25 cellular contexts compared by ENCODE assay signal in the genomic region with DNA sequence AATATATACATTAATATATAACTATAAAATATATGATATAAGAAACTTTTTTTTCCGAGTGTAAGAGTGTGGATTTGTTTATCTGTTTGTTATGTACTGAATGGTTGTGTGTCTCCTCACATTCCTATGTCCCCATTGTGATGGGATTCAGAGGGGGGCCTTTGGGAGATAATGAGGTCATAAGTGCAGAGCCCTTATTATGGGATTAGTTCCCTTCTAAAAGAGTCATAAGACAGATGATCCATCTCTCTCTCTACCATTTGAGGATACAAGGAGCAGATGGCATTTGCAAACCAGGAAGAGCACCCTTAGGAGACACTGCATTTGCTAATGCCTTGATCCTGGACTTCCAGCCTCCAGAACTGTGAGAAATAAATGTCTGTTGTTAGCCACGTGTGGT. TPM values are rescaled to one million over a fixed set of nuclear protein-coding genes. Genes with fewer than 3 reads are reported as not detected.
DNase-seq lines count a peak whose midpoint lies in the region; ATAC-seq, FAIRE-seq and TF ChIP-seq lines count a peak whose summit lies in the region.
"Had no signal": no experiment of that assay in that cellular context is flagged by ENCODE, and none has a peak within 500 bp of the region (broad histone marks: within the 10 kb centered on the region; RNA-seq: fewer than 3 reads in every experiment).

No MANE protein-coding gene starts in this region.

- H3K27me3 ChIP-seq in HepG2 (ENCODE audit: control insufficient read depth in 1 of 2, insufficient read depth in 2 of 2, low read length in 2 of 2) (no peaks in the 10 kb centered on the region; a peak in 2 of 5 replicates), right lobe of liver (no peaks in the 10 kb centered on the region), endodermal cell (ENCODE audit: control insufficient read depth, insufficient read depth, low read length, poor library complexity, severe bottlenecking) (no peaks in the 10 kb centered on the region)
- H3K27me3 ChIP-seq: BE2C; BLaER1 treated with 17β-estradiol and CSF1 and Interleukin-3, amounts not matched to agents 10 nM and 100 nM had no signal

- no peak overlapping the region for H3K27ac ChIP-seq in HepG2 (ENCODE audit: extremely low read length, insufficient read depth, low read length)
- no peak overlapping the region for H3K27ac ChIP-seq in right lobe of liver
- no peak overlapping the region for H3K27ac ChIP-seq in endodermal cell (ENCODE audit: low read depth, low read length)
- H3K27ac ChIP-seq: A549; BLaER1 treated with 17β-estradiol and CSF1 and Interleukin-3, amounts not matched to agents 10 nM and 100 nM had no signal

- peak overlapping the region; percentile 36; the same call in 1 of the 2 replicates for H3K4me2 ChIP-seq in HepG2 (ENCODE audit: low read depth, low read length)
- H3K4me2 ChIP-seq: A549; BLaER1 treated with 17β-estradiol and CSF1 and Interleukin-3, amounts not matched to agents 10 nM and 100 nM had no signal

- no peak overlapping the region for H3K9ac ChIP-seq in HepG2 (ENCODE audit: insufficient read depth, low read depth, low read length)
- no peak overlapping the region for H3K9ac ChIP-seq in endodermal cell (ENCODE audit: extremely low read depth, low read length, poor library complexity, severe bottlenecking)
- H3K9ac ChIP-seq: BLaER1 treated with 17β-estradiol and CSF1 and Interleukin-3, amounts not matched to agents 10 nM and 100 nM had no signal

- CTCF ChIA-PET in HepG2 (lab: Yijun Ruan, JAX; ENCODE audit: low intra/inter-chr PET ratio, low total read pairs): no interaction called here

- H3K4me3 ChIP-seq in HepG2 (replicated peaks in 1 of 3; ENCODE audit: insufficient read depth in 1 of 3, low read depth in 2 of 3, low read length in 3 of 3) (no peak overlapping the region), right lobe of liver (no peak overlapping the region), endodermal cell (ENCODE audit: low read length) (peak overlapping the region; percentile 24)
- H3K4me3 ChIP-seq: A549; BLaER1 treated with 17β-estradiol and CSF1 and Interleukin-3, amounts not matched to agents 10 nM and 100 nM; HAP-1 had no signal

- H2AFZ ChIP-seq in HepG2 (ENCODE audit: low read length): no peak overlapping the region

- intact Hi-C loops in HepG2 (cut with micrococcal nuclease; ENCODE audit: unreplicated experiment) (no loop called here), right lobe of liver (cut with DNase I) (no loop called here)

- H3K36me3 Mint-ChIP-seq in endodermal cell (ENCODE audit: low read depth): no peaks in the 10 kb centered on the region
- H3K36me3 Mint-ChIP-seq: CD14-positive monocyte; CD8-positive, alpha-beta memory T cell had no signal

- POLR2A ChIA-PET in HepG2 (lab: Yijun Ruan, JAX): interaction anchor here (1.1 kb wide), 1 partner anchor 33 kb away, joined by 5 read pairs; a partner anchor contains a TSS

- DNase-seq in HepG2 (ENCODE audit: low spot score): no peak
- no peak for DNase-seq in right lobe of liver
- DNase-seq in NCI-H524 treated with DMSO at 0.1 percent for 48 hours (lab: John Stamatoyannopoulos, UW): peak; percentile 82
- peak; percentile 97 for DNase-seq in NCI-H82 treated with DMSO at 0.1 percent for 48 hours (lab: John Stamatoyannopoulos, UW; ENCODE audit: unreplicated experiment)
- DNase-seq in endodermal cell: no peak
- DNase-seq in iPS-NIHi11 (ENCODE audit: low spot score): no peak
- no peak for DNase-seq in cerebellar cortex (ENCODE audit: low spot score)
- no peak for DNase-seq in activated gamma-delta T cell treated with Interleukin-2 at 50 U/mL for 16 hours
- DNase-seq: 8988T; ACHN; AML-193; BE2C; CD4-positive, alpha-beta T cell; CD8-positive, alpha-beta memory T cell; DMS53; DND-41; GOT3; HFFc6 had no signal

- no TSS peak for BruUV-seq in HepG2 (replicated peaks; lab: Mats Ljungman, UMichigan)

- TF ChIP-seq CTCF in HepG2 (CRISPR knock-in tag; IDR thresholded peaks at IDR 0.05): no peak
- TF ChIP-seq CTCF in right lobe of liver (IDR thresholded peaks at IDR 0.05): no peak
- no peak for TF ChIP-seq CTCF in endodermal cell (conservative IDR thresholded peaks at IDR 0.05)

- H3K4me1 Mint-ChIP-seq in endodermal cell: peaks cover 3% of the 10 kb centered on the region
- H3K4me1 Mint-ChIP-seq: CD14-positive monocyte; CD8-positive, alpha-beta memory T cell had no signal

- peaks cover 2% of the 10 kb centered on the region for H3K9me3 Mint-ChIP-seq in endodermal cell
- H3K9me3 Mint-ChIP-seq: CD4-positive, alpha-beta T cell; CD8-positive, alpha-beta memory T cell; HFFc6 had no signal

- H4K20me1 ChIP-seq in HepG2 (ENCODE audit: insufficient read depth, low read length): no peaks in the 10 kb centered on the region
- H4K20me1 ChIP-seq: BLaER1 treated with 17β-estradiol and CSF1 and Interleukin-3, amounts not matched to agents 10 nM and 100 nM had no signal

- H3K4me3 Mint-ChIP-seq in endodermal cell: no peak overlapping the region
- H3K4me3 Mint-ChIP-seq: CD14-positive monocyte; CD4-positive, alpha-beta T cell; CD8-positive, alpha-beta memory T cell; HFFc6 had no signal

- H3K9me3 ChIP-seq in HepG2 (ENCODE audit: low read length) (no peaks in the 10 kb centered on the region), right lobe of liver (no peaks in the 10 kb centered on the region), endodermal cell (ENCODE audit: control insufficient read depth, low read length) (no peaks in the 10 kb centered on the region)
- H3K9me3 ChIP-seq: BE2C, HAP-1 had no signal

- TF ChIP-seq POLR2A in HepG2 (IDR thresholded peaks at IDR 0.05; ENCODE audit: insufficient read depth in 1 of 2, low read depth in 2 of 2, low read length in 2 of 2) (no peak), right lobe of liver (IDR thresholded peaks at IDR 0.05) (no peak)

- no peak for TF ChIP-seq RAD21 in HepG2 (CRISPR knock-in tag; IDR thresholded peaks at IDR 0.05)

- no peaks in the 10 kb centered on the region for H3K79me2 ChIP-seq in HepG2 (ENCODE audit: insufficient read depth, low read length)

- in situ Hi-C loops in HepG2 (cut with HindIII; ENCODE audit: extremely low pct_ligation_motif_present, low pct_unique_long_range_greater_than_20kb): loop anchor here (25.0 kb wide), 2 partner anchors 579 to 679 kb away; no protein-coding TSS in a partner anchor

- no peak for ATAC-seq in HepG2
- no peak for ATAC-seq in right lobe of liver
- ATAC-seq: A549 had no signal

- H3K36me3 ChIP-seq in HepG2 (replicated peaks in 1 of 2; ENCODE audit: control insufficient read depth in 1 of 2, insufficient read depth in 2 of 2, low read length in 2 of 2): no peaks in the 10 kb centered on the region
- H3K36me3 ChIP-seq in right lobe of liver: no peaks in the 10 kb centered on the region
- H3K36me3 ChIP-seq in endodermal cell (ENCODE audit: control insufficient read depth, insufficient read depth, low read length): no peaks in the 10 kb centered on the region
- H3K36me3 ChIP-seq: BE2C; BLaER1 treated with 17β-estradiol and CSF1 and Interleukin-3, amounts not matched to agents 10 nM and 100 nM; HAP-1 had no signal

- WGBS in HepG2 (ENCODE audit: low lambda C conversion rate): 37% methylated on average over 2 of the region's 2 CpGs
- 0% methylated on average over 1 of the region's 2 CpGs for WGBS in right lobe of liver (ENCODE audit: insufficient coverage, low coverage, low lambda C conversion rate, missing lambda C conversion rate)
- 77 to 80% methylated on average over 1 to 2 of the region's 2 CpGs for WGBS in endodermal cell (ENCODE audit: insufficient coverage in 1 of 2, insufficient read length in 1 of 2), 2 experiments

- peak overlapping the region; percentile 6 for H3K27ac Mint-ChIP-seq in endodermal cell
- H3K27ac Mint-ChIP-seq: CD4-positive, alpha-beta T cell; CD8-positive, alpha-beta memory T cell; HFFc6 had no signal

- peaks cover 1% of the 10 kb centered on the region for H3K27me3 Mint-ChIP-seq in endodermal cell (ENCODE audit: insufficient read depth)

- FAIRE-seq in HepG2 (lab: Jason Lieb, UNC): no peak
- FAIRE-seq: A549, G401.6, GM12892, H54 had no signal

- H3K4me1 ChIP-seq in HepG2 (ENCODE audit: insufficient read depth, low read length) (peaks cover 28% of the 10 kb centered on the region), right lobe of liver (no peaks in the 10 kb centered on the region), endodermal cell (ENCODE audit: control insufficient read depth, insufficient read depth, low read length) (peaks cover 6% of the 10 kb centered on the region)
- H3K4me1 ChIP-seq: A549; BE2C; BLaER1 treated with 17β-estradiol and CSF1 and Interleukin-3, amounts not matched to agents 10 nM and 100 nM had no signal

- no peak for TF ChIP-seq EP300 in HepG2 (IDR thresholded peaks at IDR 0.05; ENCODE audit: low read depth in 2 of 2, low read length in 2 of 2)
- no peak for TF ChIP-seq EP300 in HepG2 (CRISPR knock-in tag; IDR thresholded peaks at IDR 0.05; ENCODE audit: borderline replicate concordance)

RNA-seq across cellular contexts. Expression of a gene that starts 30.3 kb away (rescaled TPM):
- total RNA-seq in HepG2 (2016; rRNA removed; fragmentation: Illumina TruSeq; extraction: Trizol) (11.1 and 14.5 TPM in 2 replicates), right lobe of liver (10 to 100 TPM in 2 of 6 experiments, 1 to 10 TPM in 4; 5.0 to 11.5 (median 9.1) TPM), endodermal cell (10 to 100 TPM; 47.7 to 58.9 TPM)
- 4.8 and 5.0 TPM in 2 replicates for total RNA-seq in HepG2 (2016; cell fraction: cytosol; rRNA removed; fragmentation: Illumina TruSeq; extraction: Trizol; ENCODE audit: low read depth)
- total RNA-seq in HepG2 (2016; cell fraction: insoluble cytoplasmic fraction; rRNA removed; fragmentation: Illumina TruSeq; extraction: Trizol): 9.6 and 12.8 TPM in 2 replicates
- 9.9 and 10.8 TPM in 2 replicates for total RNA-seq in HepG2 (2016; cell fraction: membrane; rRNA removed; fragmentation: Illumina TruSeq; extraction: Trizol)
- 9.9 and 12.6 TPM in 2 replicates for total RNA-seq in HepG2 (2016; cell fraction: nucleus; rRNA removed; fragmentation: Illumina TruSeq; extraction: Trizol)
- polyA plus RNA-seq in HepG2 (2011; rRNA removed): 16.3 and 18.6 TPM in 2 replicates
- 5.3 and 5.8 TPM in 2 replicates for polyA plus RNA-seq in HepG2 (2011; cell fraction: cytosol; rRNA removed)
- polyA plus RNA-seq in HepG2 (2011; cell fraction: nucleus; rRNA removed): 20.4 and 27.2 TPM in 2 replicates
- 14.8 and 16.7 TPM in 2 replicates for polyA plus RNA-seq in HepG2 (2012)
- polyA plus RNA-seq in HepG2 (2016; cell fraction: cytosol; fragmentation: Illumina TruSeq; extraction: Trizol; ENCODE audit: low read depth): 2.2 and 2.7 TPM in 2 replicates
- polyA plus RNA-seq in HepG2 (2016; cell fraction: insoluble cytoplasmic fraction; fragmentation: Illumina TruSeq; extraction: Trizol; ENCODE audit: low read depth): 22.5 and 29.3 TPM in 2 replicates
- 7.3 and 8.9 TPM in 2 replicates for polyA plus RNA-seq in HepG2 (2016; cell fraction: membrane; fragmentation: Illumina TruSeq; extraction: Trizol; ENCODE audit: low read depth)
- polyA plus RNA-seq in HepG2 (2016; cell fraction: nucleus; fragmentation: Illumina TruSeq; extraction: Trizol; ENCODE audit: insufficient read depth, low read depth): 20.0 and 21.0 TPM in 2 replicates
- polyA minus RNA-seq in HepG2 (2011; rRNA and poly(A)+ RNA removed; ENCODE audit: low replicate concordance): 28.1 and 54.4 TPM in 2 replicates
- polyA minus RNA-seq in HepG2 (2011; cell fraction: cytosol; rRNA and poly(A)+ RNA removed): 11.8 and 13.8 TPM in 2 replicates
- polyA minus RNA-seq in HepG2 (2011; cell fraction: nucleus; rRNA and poly(A)+ RNA removed): 16.5 and 19.1 TPM in 2 replicates
- 40.1 TPM for polyA plus RNA-seq in endodermal cell (2013, experiment 1 of 2)
- polyA plus RNA-seq in endodermal cell (2013, experiment 2 of 2): 37.6 TPM

RNA-seq across cellular contexts. Expression of a gene that starts 32.9 kb away (rescaled TPM):
- total RNA-seq in HepG2 (2016; rRNA removed; fragmentation: Illumina TruSeq; extraction: Trizol): 56.4 and 83.2 TPM in 2 replicates
- 10.2 and 10.6 TPM in 2 replicates for total RNA-seq in HepG2 (2016; cell fraction: cytosol; rRNA removed; fragmentation: Illumina TruSeq; extraction: Trizol; ENCODE audit: low read depth)
- total RNA-seq in HepG2 (2016; cell fraction: insoluble cytoplasmic fraction; rRNA removed; fragmentation: Illumina TruSeq; extraction: Trizol): 53.9 and 81.0 TPM in 2 replicates
- 15.1 and 16.2 TPM in 2 replicates for total RNA-seq in HepG2 (2016; cell fraction: membrane; rRNA removed; fragmentation: Illumina TruSeq; extraction: Trizol)
- total RNA-seq in HepG2 (2016; cell fraction: nucleus; rRNA removed; fragmentation: Illumina TruSeq; extraction: Trizol): 99.0 and 108 TPM in 2 replicates
- 26.7 and 35.8 TPM in 2 replicates for polyA plus RNA-seq in HepG2 (2011; rRNA removed)
- polyA plus RNA-seq in HepG2 (2011; cell fraction: cytosol; rRNA removed): 23.2 and 25.7 TPM in 2 replicates
- polyA plus RNA-seq in HepG2 (2011; cell fraction: nucleus; rRNA removed): 23.0 and 23.4 TPM in 2 replicates
- polyA plus RNA-seq in HepG2 (2012): 32.1 and 43.1 TPM in 2 replicates
- polyA plus RNA-seq in HepG2 (2016; cell fraction: cytosol; fragmentation: Illumina TruSeq; extraction: Trizol; ENCODE audit: low read depth): 2.6 and 3.3 TPM in 2 replicates
- polyA plus RNA-seq in HepG2 (2016; cell fraction: insoluble cytoplasmic fraction; fragmentation: Illumina TruSeq; extraction: Trizol; ENCODE audit: low read depth): 25.9 and 30.7 TPM in 2 replicates
- polyA plus RNA-seq in HepG2 (2016; cell fraction: membrane; fragmentation: Illumina TruSeq; extraction: Trizol; ENCODE audit: low read depth): 4.8 and 6.9 TPM in 2 replicates
- polyA plus RNA-seq in HepG2 (2016; cell fraction: nucleus; fragmentation: Illumina TruSeq; extraction: Trizol; ENCODE audit: insufficient read depth, low read depth): 80.4 and 80.6 TPM in 2 replicates
- polyA minus RNA-seq in HepG2 (2011; rRNA and poly(A)+ RNA removed; ENCODE audit: low replicate concordance): 24.8 and 73.9 TPM in 2 replicates
- polyA minus RNA-seq in HepG2 (2011; cell fraction: cytosol; rRNA and poly(A)+ RNA removed): 59.4 and 63.1 TPM in 2 replicates
- 73.8 and 83.4 TPM in 2 replicates for polyA minus RNA-seq in HepG2 (2011; cell fraction: nucleus; rRNA and poly(A)+ RNA removed)
- total RNA-seq in right lobe of liver: 10 to 100 TPM; 31.4 to 96.5 (median 41.4) TPM
- 10 to 100 TPM; 66.9 to 78.6 TPM for total RNA-seq in endodermal cell
- polyA plus RNA-seq in endodermal cell (2013, experiment 1 of 2): 31.7 TPM
- polyA plus RNA-seq in endodermal cell (2013, experiment 2 of 2): 33.5 TPM

Comparison
In these comparisons a context has a peak if more than half of its experiments do, and no peak if none do; other contexts are left out.
1. DNase-seq: peak in NCI-H524 treated with DMSO at 0.1 percent for 48 hours (single experiment) and NCI-H82 treated with DMSO at 0.1 percent for 48 hours (single experiment); none in HepG2 (single experiment), right lobe of liver (0 of 3), endodermal cell (single experiment), iPS-NIHi11 (single experiment), cerebellar cortex (single experiment) and activated gamma-delta T cell treated with Interleukin-2 at 50 U/mL for 16 hours (single experiment).